Comparison of ENCODE assay signal across 21 cellular contexts in the genomic region with DNA sequence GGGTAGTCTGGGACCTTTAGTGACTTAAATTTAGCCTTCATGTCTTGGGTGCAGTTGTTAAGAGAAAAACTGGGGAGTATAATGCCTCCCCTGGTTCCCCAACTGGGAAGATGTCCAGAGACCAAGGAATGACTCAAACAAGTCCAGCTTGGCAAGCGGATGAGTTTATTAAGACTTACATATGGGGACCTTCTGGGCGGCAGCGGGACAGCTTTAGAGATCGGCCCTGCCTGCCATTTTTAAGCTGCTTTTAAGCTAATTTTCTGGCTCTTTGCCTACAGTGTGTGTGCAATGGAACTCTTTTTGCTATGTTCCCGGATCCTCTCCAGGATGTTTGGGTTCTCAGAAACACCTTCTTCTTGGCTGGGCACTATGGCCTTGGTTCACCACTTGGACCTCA.
DNase-seq lines count a peak whose midpoint lies in the region; ATAC-seq and TF ChIP-seq lines count a peak whose summit lies in the region.
"Had no signal": no experiment of that assay in that cellular context is flagged by ENCODE, and none has a peak within 500 bp of the region (broad histone marks: within the 10 kb centered on the region; RNA-seq: fewer than 3 reads in every experiment).

No MANE protein-coding gene starts in this region.

- TF ChIP-seq POLR2A in spleen (IDR thresholded peaks at IDR 0.05) = no peak

- intact Hi-C loops in left ventricle myocardium superior (cut with micrococcal nuclease) = no loop called here
- intact Hi-C loops in spleen (cut with DNase I; ENCODE audit: low total_unique reads) = no loop called here

- DNase-seq in RPMI7951 (ENCODE audit: low read depth) = peak; percentile 12
- DNase-seq in left ventricle myocardium superior = no peak
- no peak for DNase-seq in spleen
- DNase-seq in T1000 (lab: John Stamatoyannopoulos, UW) = no peak
- no peak for DNase-seq in SHP77 (lab: John Stamatoyannopoulos, UW)
- DNase-seq in NCI-H2081 (lab: John Stamatoyannopoulos, UW) = no peak
- DNase-seq: activated CD4-positive, alpha-beta T cell treated with anti-CD3 and anti-CD28 coated beads for 4 hours; cerebellar nuclear complex; kidney glomerular epithelial cell; NCI-H1092; NCI-H1930; NCI-H2227 treated with DMSO at 0.1 percent for 48 hours; posterior cingulate gyrus; stimulated activated CD4-positive, alpha-beta T cell treated with anti-CD3 and anti-CD28 coated beads, Interleukin-1b, Interleukin-23, amount 100 ng/mL, for 48 hours; testis had no signal

- H3K4me3 ChIP-seq in spleen = no peak overlapping the region
- H3K4me3 ChIP-seq: testis had no signal

- no peaks in the 10 kb centered on the region for H3K9me3 ChIP-seq in spleen
- H3K9me3 ChIP-seq: testis had no signal

- ATAC-seq in left ventricle myocardium superior = peak; percentile 3
- no peak for ATAC-seq in HG02798 (IDR thresholded peaks at IDR 0.05; ENCODE audit: poor library complexity, unreplicated experiment)
- ATAC-seq: activated naive CD4-positive, alpha-beta T cell treated with anti-CD3 and anti-CD28 coated beads, Interleukin-2, amount 50 U/mL, for 72 hours; esophagus mucosa; Panc1; stimulated activated memory B cell treated with anti-CD40 and anti-IgM and Interleukin-4, amounts not matched to agents 10 μg/mL and 1 μg/mL and 100 μg/mL, for 72 hours had no signal

- no peaks in the 10 kb centered on the region for H3K4me1 ChIP-seq in spleen
- H3K4me1 ChIP-seq: testis had no signal

- H3K27me3 ChIP-seq in spleen (replicated peaks in 1 of 7) = no peaks in the 10 kb centered on the region
- H3K27me3 ChIP-seq: testis had no signal

- H3K36me3 ChIP-seq in spleen = no peaks in the 10 kb centered on the region

- TF ChIP-seq CTCF in C4-2B (conservative IDR thresholded peaks at IDR 0.05) (no peak), spleen (IDR thresholded peaks at IDR 0.05 in 8 of 11, conservative IDR thresholded peaks at IDR 0.05 in 3 of 11) (no peak)

- H3K27ac ChIP-seq in C4-2B = peak overlapping the region; percentile 33
- peak overlapping the region in 5 of 8 donors; percentile 3 to 40 (median 27) for H3K27ac ChIP-seq in spleen
- H3K27ac ChIP-seq: testis had no signal

- WGBS in spleen, 5 donors = 74 to 91% (median 87%) methylated on average over 5 of the region's 5 CpGs
